Comparison of ENCODE assay signal across 1 cellular context in the genomic region with DNA sequence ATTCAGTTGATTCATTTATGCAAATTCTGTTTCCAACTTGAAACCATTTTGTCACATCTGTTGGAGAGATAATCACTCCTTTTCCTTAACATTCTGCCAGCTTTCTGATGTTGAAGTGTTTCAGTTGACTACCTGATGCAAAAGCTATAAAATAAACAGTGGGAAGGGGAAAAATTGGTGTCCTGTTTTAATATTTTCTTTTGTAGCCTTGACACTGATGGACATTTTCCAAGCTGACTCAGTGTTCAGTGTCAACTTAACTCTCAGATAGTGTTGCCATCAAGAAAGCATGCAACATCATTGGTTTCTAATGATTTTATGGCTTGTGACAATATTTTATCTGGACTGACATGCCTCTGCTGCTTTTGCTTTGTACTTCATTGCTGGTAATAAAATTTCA.
TF ChIP-seq lines count a peak whose summit lies in the region.

No MANE protein-coding gene starts in this region.

TF ChIP-seq in GM23338, 12 proteins besides CTCF, POLR2A, EP300 and RAD21 (continued from another document):
- TF ChIP-seq, protein P1, sequence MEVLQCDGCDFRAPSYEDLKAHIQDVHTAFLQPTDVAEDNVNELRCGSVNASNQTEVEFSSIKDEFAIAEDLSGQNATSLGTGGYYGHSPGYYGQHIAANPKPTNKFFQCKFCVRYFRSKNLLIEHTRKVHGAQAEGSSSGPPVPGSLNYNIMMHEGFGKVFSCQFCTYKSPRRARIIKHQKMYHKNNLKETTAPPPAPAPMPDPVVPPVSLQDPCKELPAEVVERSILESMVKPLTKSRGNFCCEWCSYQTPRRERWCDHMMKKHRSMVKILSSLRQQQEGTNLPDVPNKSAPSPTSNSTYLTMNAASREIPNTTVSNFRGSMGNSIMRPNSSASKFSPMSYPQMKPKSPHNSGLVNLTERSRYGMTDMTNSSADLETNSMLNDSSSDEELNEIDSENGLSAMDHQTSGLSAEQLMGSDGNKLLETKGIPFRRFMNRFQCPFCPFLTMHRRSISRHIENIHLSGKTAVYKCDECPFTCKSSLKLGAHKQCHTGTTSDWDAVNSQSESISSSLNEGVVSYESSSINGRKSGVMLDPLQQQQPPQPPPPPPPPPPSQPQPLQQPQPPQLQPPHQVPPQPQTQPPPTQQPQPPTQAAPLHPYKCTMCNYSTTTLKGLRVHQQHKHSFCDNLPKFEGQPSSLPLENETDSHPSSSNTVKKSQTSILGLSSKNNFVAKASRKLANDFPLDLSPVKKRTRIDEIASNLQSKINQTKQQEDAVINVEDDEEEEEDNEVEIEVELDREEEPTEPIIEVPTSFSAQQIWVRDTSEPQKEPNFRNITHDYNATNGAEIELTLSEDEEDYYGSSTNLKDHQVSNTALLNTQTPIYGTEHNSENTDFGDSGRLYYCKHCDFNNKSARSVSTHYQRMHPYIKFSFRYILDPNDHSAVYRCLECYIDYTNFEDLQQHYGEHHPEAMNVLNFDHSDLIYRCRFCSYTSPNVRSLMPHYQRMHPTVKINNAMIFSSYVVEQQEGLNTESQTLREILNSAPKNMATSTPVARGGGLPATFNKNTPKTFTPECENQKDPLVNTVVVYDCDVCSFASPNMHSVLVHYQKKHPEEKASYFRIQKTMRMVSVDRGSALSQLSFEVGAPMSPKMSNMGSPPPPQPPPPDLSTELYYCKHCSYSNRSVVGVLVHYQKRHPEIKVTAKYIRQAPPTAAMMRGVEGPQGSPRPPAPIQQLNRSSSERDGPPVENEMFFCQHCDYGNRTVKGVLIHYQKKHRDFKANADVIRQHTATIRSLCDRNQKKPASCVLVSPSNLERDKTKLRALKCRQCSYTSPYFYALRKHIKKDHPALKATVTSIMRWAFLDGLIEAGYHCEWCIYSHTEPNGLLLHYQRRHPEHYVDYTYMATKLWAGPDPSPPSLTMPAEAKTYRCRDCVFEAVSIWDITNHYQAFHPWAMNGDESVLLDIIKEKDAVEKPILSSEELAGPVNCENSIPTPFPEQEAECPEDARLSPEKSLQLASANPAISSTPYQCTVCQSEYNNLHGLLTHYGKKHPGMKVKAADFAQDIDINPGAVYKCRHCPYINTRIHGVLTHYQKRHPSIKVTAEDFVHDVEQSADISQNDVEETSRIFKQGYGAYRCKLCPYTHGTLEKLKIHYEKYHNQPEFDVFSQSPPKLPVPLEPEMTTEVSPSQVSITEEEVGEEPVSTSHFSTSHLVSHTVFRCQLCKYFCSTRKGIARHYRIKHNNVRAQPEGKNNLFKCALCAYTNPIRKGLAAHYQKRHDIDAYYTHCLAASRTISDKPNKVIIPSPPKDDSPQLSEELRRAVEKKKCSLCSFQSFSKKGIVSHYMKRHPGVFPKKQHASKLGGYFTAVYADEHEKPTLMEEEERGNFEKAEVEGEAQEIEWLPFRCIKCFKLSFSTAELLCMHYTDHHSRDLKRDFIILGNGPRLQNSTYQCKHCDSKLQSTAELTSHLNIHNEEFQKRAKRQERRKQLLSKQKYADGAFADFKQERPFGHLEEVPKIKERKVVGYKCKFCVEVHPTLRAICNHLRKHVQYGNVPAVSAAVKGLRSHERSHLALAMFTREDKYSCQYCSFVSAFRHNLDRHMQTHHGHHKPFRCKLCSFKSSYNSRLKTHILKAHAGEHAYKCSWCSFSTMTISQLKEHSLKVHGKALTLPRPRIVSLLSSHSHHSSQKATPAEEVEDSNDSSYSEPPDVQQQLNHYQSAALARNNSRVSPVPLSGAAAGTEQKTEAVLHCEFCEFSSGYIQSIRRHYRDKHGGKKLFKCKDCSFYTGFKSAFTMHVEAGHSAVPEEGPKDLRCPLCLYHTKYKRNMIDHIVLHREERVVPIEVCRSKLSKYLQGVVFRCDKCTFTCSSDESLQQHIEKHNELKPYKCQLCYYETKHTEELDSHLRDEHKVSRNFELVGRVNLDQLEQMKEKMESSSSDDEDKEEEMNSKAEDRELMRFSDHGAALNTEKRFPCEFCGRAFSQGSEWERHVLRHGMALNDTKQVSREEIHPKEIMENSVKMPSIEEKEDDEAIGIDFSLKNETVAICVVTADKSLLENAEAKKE (CRISPR knock-in tag; IDR thresholded peaks at IDR 0.05), result no peak
- no peak for TF ChIP-seq EZH2phosphoT487 (IDR thresholded peaks at IDR 0.05; ENCODE audit: unreplicated experiment)
